In genomic region chr16:27311897-27312303, GRCh38 we compare ENCODE assay signal across 17 cellular contexts. TPM values are rescaled to one million over a fixed set of nuclear protein-coding genes. Genes with fewer than 3 reads are reported as not detected.
A peak's percentile ranks its signal among the peaks of the same experiment; 100 is the strongest.
DNase-seq lines count a peak whose midpoint lies in the region; ATAC-seq lines count a peak whose summit lies in the region.
"Had no signal": no experiment of that assay in that cellular context is flagged by ENCODE, and none has a peak within 500 bp of the region (broad histone marks: within the 10 kb centered on the region; RNA-seq: fewer than 3 reads in every experiment).

No MANE protein-coding gene starts in this region.

- H3K4me3 Mint-ChIP-seq in activated naive CD8-positive, alpha-beta T cell, result peak overlapping the region; percentile 11
- H3K4me3 Mint-ChIP-seq in activated naive CD8-positive, alpha-beta T cell treated with anti-CD3 and anti-CD28 coated beads for 36 hours, result no peak overlapping the region
- peak overlapping the region; percentile 44 for H3K4me3 Mint-ChIP-seq in activated T-helper 1 cell treated with anti-CD3 and anti-CD28 coated beads, Interleukin-12 subunit alpha, Interleukin-12 subunit beta, Interleukin-2, Interleukin-4 antibody, amounts not matched to agents 30 ng/mL and 10 ng/mL and 1 ng/mL, durations not matched to agents 14 hours and 24 hours and 36 hours
- no peak overlapping the region for H3K4me3 Mint-ChIP-seq in memory B cell
- H3K4me3 Mint-ChIP-seq in stimulated activated naive B cell treated with anti-CD40 and anti-IgM and Interleukin-4, amounts not matched to agents 10 μg/mL and 1 μg/mL and 100 μg/mL, for 72 hours, result no peak overlapping the region

- H3K27ac Mint-ChIP-seq in activated naive CD8-positive, alpha-beta T cell, result peak overlapping the region; percentile 64
- H3K27ac Mint-ChIP-seq in activated naive CD8-positive, alpha-beta T cell treated with anti-CD3 and anti-CD28 coated beads for 36 hours, result no peak overlapping the region
- no peak overlapping the region for H3K27ac Mint-ChIP-seq in activated T-helper 1 cell treated with anti-CD3 and anti-CD28 coated beads, Interleukin-12 subunit alpha, Interleukin-12 subunit beta, Interleukin-2, Interleukin-4 antibody, amounts not matched to agents 30 ng/mL and 10 ng/mL and 1 ng/mL, durations not matched to agents 14 hours and 24 hours and 36 hours
- peak overlapping the region; percentile 35 for H3K27ac Mint-ChIP-seq in memory B cell
- peak overlapping the region; percentile 86 for H3K27ac Mint-ChIP-seq in stimulated activated naive B cell treated with anti-CD40 and anti-IgM and Interleukin-4, amounts not matched to agents 10 μg/mL and 1 μg/mL and 100 μg/mL, for 72 hours
- H3K27ac Mint-ChIP-seq: activated CD4-positive, alpha-beta T cell treated with anti-CD3 and anti-CD28 coated beads for 36 hours had no signal

- peaks cover 32% of the 10 kb centered on the region for H3K4me1 Mint-ChIP-seq in activated naive CD8-positive, alpha-beta T cell (ENCODE audit: low read depth)
- peaks cover 30% of the 10 kb centered on the region for H3K4me1 Mint-ChIP-seq in activated naive CD8-positive, alpha-beta T cell treated with anti-CD3 and anti-CD28 coated beads for 36 hours
- peaks cover 30% of the 10 kb centered on the region for H3K4me1 Mint-ChIP-seq in activated T-helper 1 cell treated with anti-CD3 and anti-CD28 coated beads, Interleukin-12 subunit alpha, Interleukin-12 subunit beta, Interleukin-2, Interleukin-4 antibody, amounts not matched to agents 30 ng/mL and 10 ng/mL and 1 ng/mL, durations not matched to agents 14 hours and 24 hours and 36 hours (ENCODE audit: low read depth)
- H3K4me1 Mint-ChIP-seq in memory B cell, result peaks cover 16% of the 10 kb centered on the region
- peaks cover 37 to 62% of the 10 kb centered on the region in 2 donors for H3K4me1 Mint-ChIP-seq in stimulated activated naive B cell treated with anti-CD40 and anti-IgM and Interleukin-4, amounts not matched to agents 10 μg/mL and 1 μg/mL and 100 μg/mL, for 72 hours

- ATAC-seq in memory B cell (ENCODE audit: low read depth) (no peak), HG03571 (IDR thresholded peaks at IDR 0.05; ENCODE audit: unreplicated experiment) (no peak), HG02885 (IDR thresholded peaks at IDR 0.05; ENCODE audit: poor library complexity, unreplicated experiment) (no peak)
- no peak for ATAC-seq in stimulated activated naive B cell treated with anti-CD40 and anti-IgM and Interleukin-4, amounts not matched to agents 10 μg/mL and 1 μg/mL and 100 μg/mL, for 72 hours (replicated peaks)
- ATAC-seq: activated CD4-positive, alpha-beta T cell treated with anti-CD3 and anti-CD28 coated beads for 36 hours; mucosa of descending colon; Right ventricle myocardium inferior had no signal

- no peaks in the 10 kb centered on the region for H3K27me3 Mint-ChIP-seq in activated naive CD8-positive, alpha-beta T cell
- no peaks in the 10 kb centered on the region for H3K27me3 Mint-ChIP-seq in activated naive CD8-positive, alpha-beta T cell treated with anti-CD3 and anti-CD28 coated beads for 36 hours
- peaks cover 3% of the 10 kb centered on the region for H3K27me3 Mint-ChIP-seq in activated T-helper 1 cell treated with anti-CD3 and anti-CD28 coated beads, Interleukin-12 subunit alpha, Interleukin-12 subunit beta, Interleukin-2, Interleukin-4 antibody, amounts not matched to agents 30 ng/mL and 10 ng/mL and 1 ng/mL, durations not matched to agents 14 hours and 24 hours and 36 hours (ENCODE audit: insufficient read depth)
- H3K27me3 Mint-ChIP-seq in memory B cell, result no peaks in the 10 kb centered on the region
- no peaks in the 10 kb centered on the region for H3K27me3 Mint-ChIP-seq in stimulated activated naive B cell treated with anti-CD40 and anti-IgM and Interleukin-4, amounts not matched to agents 10 μg/mL and 1 μg/mL and 100 μg/mL, for 72 hours
- H3K27me3 Mint-ChIP-seq: activated CD4-positive, alpha-beta T cell treated with anti-CD3 and anti-CD28 coated beads for 36 hours had no signal

- no peaks in the 10 kb centered on the region for H3K9me3 Mint-ChIP-seq in activated naive CD8-positive, alpha-beta T cell (ENCODE audit: low read depth)
- peaks cover 2% of the 10 kb centered on the region for H3K9me3 Mint-ChIP-seq in activated naive CD8-positive, alpha-beta T cell treated with anti-CD3 and anti-CD28 coated beads for 36 hours
- H3K9me3 Mint-ChIP-seq in activated T-helper 1 cell treated with anti-CD3 and anti-CD28 coated beads, Interleukin-12 subunit alpha, Interleukin-12 subunit beta, Interleukin-2, Interleukin-4 antibody, amounts not matched to agents 30 ng/mL and 10 ng/mL and 1 ng/mL, durations not matched to agents 14 hours and 24 hours and 36 hours, result peaks cover 5% of the 10 kb centered on the region
- H3K9me3 Mint-ChIP-seq in memory B cell, result no peaks in the 10 kb centered on the region
- H3K9me3 Mint-ChIP-seq in stimulated activated naive B cell treated with anti-CD40 and anti-IgM and Interleukin-4, amounts not matched to agents 10 μg/mL and 1 μg/mL and 100 μg/mL, for 72 hours, result peaks cover 4 to 5% of the 10 kb centered on the region in 2 donors

- H3K36me3 Mint-ChIP-seq in activated naive CD8-positive, alpha-beta T cell, result peaks cover 8% of the 10 kb centered on the region
- H3K36me3 Mint-ChIP-seq in activated naive CD8-positive, alpha-beta T cell treated with anti-CD3 and anti-CD28 coated beads for 36 hours, result peaks cover 26% of the 10 kb centered on the region
- peaks cover 19% of the 10 kb centered on the region for H3K36me3 Mint-ChIP-seq in activated T-helper 1 cell treated with anti-CD3 and anti-CD28 coated beads, Interleukin-12 subunit alpha, Interleukin-12 subunit beta, Interleukin-2, Interleukin-4 antibody, amounts not matched to agents 30 ng/mL and 10 ng/mL and 1 ng/mL, durations not matched to agents 14 hours and 24 hours and 36 hours (ENCODE audit: low read depth)
- H3K36me3 Mint-ChIP-seq in memory B cell, result no peaks in the 10 kb centered on the region
- H3K36me3 Mint-ChIP-seq in stimulated activated naive B cell treated with anti-CD40 and anti-IgM and Interleukin-4, amounts not matched to agents 10 μg/mL and 1 μg/mL and 100 μg/mL, for 72 hours, result peaks cover 22 to 30% of the 10 kb centered on the region in 2 donors

- intact Hi-C loops in activated T-helper 1 cell treated with anti-CD3 and anti-CD28 coated beads, Interleukin-12 subunit alpha, Interleukin-12 subunit beta, Interleukin-2, Interleukin-4 antibody, amounts not matched to agents 30 ng/mL and 10 ng/mL and 1 ng/mL, durations not matched to agents 14 hours and 24 hours and 36 hours (cut with micrococcal nuclease), result no loop called here

- DNase-seq in activated naive CD8-positive, alpha-beta T cell treated with anti-CD3 and anti-CD28 coated beads for 36 hours, result no peak
- DNase-seq in activated T-helper 1 cell treated with anti-CD3 and anti-CD28 coated beads, Interleukin-12 subunit alpha, Interleukin-12 subunit beta, Interleukin-2, Interleukin-4 antibody, amounts not matched to agents 30 ng/mL and 10 ng/mL and 1 ng/mL, durations not matched to agents 14 hours and 24 hours and 36 hours (ENCODE audit: low spot score), result no peak
- DNase-seq in memory B cell (ENCODE audit: low spot score in 2 of 2) (no peak), kidney glomerular epithelial cell (lab: John Stamatoyannopoulos, UW) (no peak)
- DNase-seq in stimulated activated naive B cell treated with anti-CD40 and anti-IgM and Interleukin-4, amounts not matched to agents 10 μg/mL and 1 μg/mL and 100 μg/mL, for 72 hours, result no peak
- DNase-seq: activated CD4-positive, alpha-beta T cell treated with anti-CD3 and anti-CD28 coated beads for 36 hours; activated CD8-positive, alpha-beta memory T cell treated with anti-CD3 and anti-CD28 coated beads, Interleukin-2, amount 50 U/mL, for 48 hours; DMS153; GDM1; MM.1S; mucosa of descending colon; NCI-H187; thyroid gland had no signal

RNA-seq across cellular contexts. Expression of gene IL4R, which starts 1.9 kb away (rescaled TPM):
- total RNA-seq in activated naive CD8-positive, alpha-beta T cell treated with anti-CD3 and anti-CD28 coated beads for 36 hours, result 100 to 1,000 TPM; 183 to 190 TPM
- total RNA-seq in activated T-helper 1 cell treated with anti-CD3 and anti-CD28 coated beads, Interleukin-12 subunit alpha, Interleukin-12 subunit beta, Interleukin-2, Interleukin-4 antibody, amounts not matched to agents 30 ng/mL and 10 ng/mL and 1 ng/mL, durations not matched to agents 14 hours and 24 hours and 36 hours, result 288 and 320 TPM in 2 replicates

RNA-seq across cellular contexts. Expression of gene NSMCE1, which starts 43.3 kb away (rescaled TPM):
- 100 to 1,000 TPM; 133 to 146 TPM for total RNA-seq in activated naive CD8-positive, alpha-beta T cell treated with anti-CD3 and anti-CD28 coated beads for 36 hours
- total RNA-seq in activated T-helper 1 cell treated with anti-CD3 and anti-CD28 coated beads, Interleukin-12 subunit alpha, Interleukin-12 subunit beta, Interleukin-2, Interleukin-4 antibody, amounts not matched to agents 30 ng/mL and 10 ng/mL and 1 ng/mL, durations not matched to agents 14 hours and 24 hours and 36 hours, result 128 and 134 TPM in 2 replicates

Comparison
In these comparisons a context has a peak if more than half of its experiments do, and no peak if none do; other contexts are left out.
1. H3K27ac Mint-ChIP-seq: peak in activated naive CD8-positive, alpha-beta T cell (single experiment), memory B cell (single experiment) and stimulated activated naive B cell treated with anti-CD40 and anti-IgM and Interleukin-4, amounts not matched to agents 10 μg/mL and 1 μg/mL and 100 μg/mL, for 72 hours (single experiment); none in activated naive CD8-positive, alpha-beta T cell treated with anti-CD3 and anti-CD28 coated beads for 36 hours (single experiment) and activated T-helper 1 cell treated with anti-CD3 and anti-CD28 coated beads, Interleukin-12 subunit alpha, Interleukin-12 subunit beta, Interleukin-2, Interleukin-4 antibody, amounts not matched to agents 30 ng/mL and 10 ng/mL and 1 ng/mL, durations not matched to agents 14 hours and 24 hours and 36 hours (single experiment).
2. H3K4me3 Mint-ChIP-seq: peak in activated naive CD8-positive, alpha-beta T cell (single experiment) and activated T-helper 1 cell treated with anti-CD3 and anti-CD28 coated beads, Interleukin-12 subunit alpha, Interleukin-12 subunit beta, Interleukin-2, Interleukin-4 antibody, amounts not matched to agents 30 ng/mL and 10 ng/mL and 1 ng/mL, durations not matched to agents 14 hours and 24 hours and 36 hours (single experiment); none in activated naive CD8-positive, alpha-beta T cell treated with anti-CD3 and anti-CD28 coated beads for 36 hours (single experiment), memory B cell (single experiment) and stimulated activated naive B cell treated with anti-CD40 and anti-IgM and Interleukin-4, amounts not matched to agents 10 μg/mL and 1 μg/mL and 100 μg/mL, for 72 hours (0 of 2).